29 cellular contexts compared by ENCODE assay signal in genomic region chr21:14054682-14055081, GRCh38.
"Had no signal": no experiment of that assay in that cellular context is flagged by ENCODE, and none has a peak within 500 bp of the region (broad histone marks: within the 10 kb centered on the region; RNA-seq: fewer than 3 reads in every experiment).

No MANE protein-coding gene starts in this region.

- H3K9me3 Mint-ChIP-seq: activated CD4-positive, alpha-beta T cell treated with anti-CD3 and anti-CD28 coated beads, Interleukin-2, amount 10 ng/mL, durations not matched to agents 7 days and 5 days; activated naive CD4-positive, alpha-beta T cell treated with anti-CD3 and anti-CD28 coated beads, Interleukin-2, amount 50 U/mL, for 72 hours; activated T-cell treated with anti-CD3 and anti-CD28 coated beads, Interleukin-2, amount 50 U/mL, for 24 hours; activated T-helper 2 cell treated with anti-CD3 and anti-CD28 coated beads, Interferon-gamma antibody, Interleukin-2, Interleukin-4, amounts not matched to agents 10 μg/mL and 5 μg/mL and 100 μg/mL, durations not matched to agents 14 hours and 24 hours and 36 hours had no signal

- H3K9me3 ChIP-seq: adrenal gland, body of pancreas, breast epithelium, Peyer's patch had no signal

- H3K36me3 Mint-ChIP-seq: activated naive CD4-positive, alpha-beta T cell treated with anti-CD3 and anti-CD28 coated beads, Interleukin-2, amount 50 U/mL, for 72 hours had no signal

- H3K4me1 Mint-ChIP-seq: activated CD4-positive, alpha-beta T cell treated with anti-CD3 and anti-CD28 coated beads, Interleukin-2, amount 10 ng/mL, durations not matched to agents 7 days and 5 days had no signal

- H3K27me3 Mint-ChIP-seq: activated CD4-positive, alpha-beta T cell treated with anti-CD3 and anti-CD28 coated beads, Interleukin-2, amount 10 ng/mL, durations not matched to agents 7 days and 5 days; activated T-cell treated with anti-CD3 and anti-CD28 coated beads, Interleukin-2, amount 50 U/mL, for 24 hours had no signal

- H3K27ac ChIP-seq: adrenal gland, body of pancreas, Peyer's patch, WERI-Rb-1 had no signal

- H3K27me3 ChIP-seq: adrenal gland, body of pancreas, breast epithelium, Peyer's patch had no signal

- H3K27ac Mint-ChIP-seq: activated CD4-positive, alpha-beta T cell treated with anti-CD3 and anti-CD28 coated beads, Interleukin-2, amount 10 ng/mL, durations not matched to agents 7 days and 5 days; activated CD8-positive, alpha-beta T cell treated with anti-CD3 and anti-CD28 coated beads, Interleukin-2, amount 10 ng/mL, durations not matched to agents 7 days and 5 days; activated naive CD4-positive, alpha-beta T cell treated with anti-CD3 and anti-CD28 coated beads, Interleukin-2, amount 50 U/mL, for 72 hours; activated T-cell treated with anti-CD3 and anti-CD28 coated beads, Interleukin-2, amount 50 U/mL, for 24 hours; activated T-helper 2 cell treated with anti-CD3 and anti-CD28 coated beads, Interferon-gamma antibody, Interleukin-2, Interleukin-4, amounts not matched to agents 10 μg/mL and 5 μg/mL and 100 μg/mL, durations not matched to agents 14 hours and 24 hours and 36 hours had no signal

- H3K4me3 Mint-ChIP-seq: activated CD4-positive, alpha-beta T cell treated with anti-CD3 and anti-CD28 coated beads, Interleukin-2, amount 10 ng/mL, durations not matched to agents 7 days and 5 days; activated CD8-positive, alpha-beta T cell treated with anti-CD3 and anti-CD28 coated beads, Interleukin-2, amount 10 ng/mL, durations not matched to agents 7 days and 5 days; activated T-cell treated with anti-CD3 and anti-CD28 coated beads, Interleukin-2, amount 50 U/mL, for 24 hours had no signal

- H3K36me3 ChIP-seq: adrenal gland, breast epithelium, Peyer's patch, WERI-Rb-1 had no signal

- H3K4me1 ChIP-seq: adrenal gland, body of pancreas, breast epithelium, Peyer's patch had no signal

- DNase-seq: activated CD4-positive, alpha-beta T cell treated with anti-CD3 and anti-CD28 coated beads for 1 hour; activated CD4-positive, alpha-beta T cell treated with anti-CD3 and anti-CD28 coated beads, Interleukin-2, amount 10 ng/mL, durations not matched to agents 7 days and 5 days; activated CD4-positive, alpha-beta T cell treated with anti-CD3 and anti-CD28 coated beads, Interleukin-2, amount 50 U/mL, for 48 hours; activated CD4-positive, CD25-positive, alpha-beta regulatory T cell; activated CD8-positive, alpha-beta T cell treated with anti-CD3 and anti-CD28 coated beads, Interleukin-2, amount 10 ng/mL, durations not matched to agents 7 days and 5 days; activated gamma-delta T cell; activated naive CD4-positive, alpha-beta T cell treated with Interleukin-2 at 50 U/mL for 16 hours; activated T-cell treated with anti-CD3 and anti-CD28 coated beads, Interleukin-2, amount 50 U/mL, for 24 hours; adrenal gland; body of pancreas; NCI-H1105; NCI-H1417 treated with DMSO at 0.1 percent for 48 hours; NCI-H187 treated with DMSO at 0.1 percent for 48 hours; NCI-H2081 treated with DMSO at 0.1 percent for 48 hours; NCI-H345; NCI-H524 treated with DMSO at 0.1 percent for 48 hours; NK-92 treated with Interleukin-12 subunit alpha and Interleukin-12 subunit beta, amount 100 ng/mL, for 24 hours; PC-3; RPMI8226; SW 1271; T-helper 1 cell; T-helper 2 cell; T-helper 9 cell; WERI-Rb-1 had no signal

- H3K4me3 ChIP-seq: adrenal gland, body of pancreas, breast epithelium, K562, Peyer's patch had no signal
